In the genomic region with DNA sequence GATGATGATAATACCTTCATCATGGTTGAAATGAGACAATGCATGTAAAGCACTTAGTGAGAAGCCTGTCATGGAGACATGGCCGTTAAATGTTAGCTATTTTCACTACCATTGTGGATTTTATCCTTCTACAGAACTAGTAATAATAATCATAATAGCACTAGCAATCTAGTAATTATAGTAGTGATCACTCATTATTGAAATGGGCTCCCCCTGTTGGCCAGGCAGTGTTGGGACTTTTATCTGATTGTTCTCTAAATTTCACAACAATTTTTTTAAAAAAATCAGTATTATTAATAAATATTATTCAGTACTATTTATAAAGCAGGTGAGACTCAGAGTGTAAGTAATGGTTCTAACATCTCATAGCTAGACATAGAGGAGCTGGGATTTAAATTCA, we compare ENCODE assay signal across 13 cellular contexts.
DNase-seq lines count a peak whose midpoint lies in the region; ATAC-seq, FAIRE-seq and TF ChIP-seq lines count a peak whose summit lies in the region.
"Had no signal": no experiment of that assay in that cellular context is flagged by ENCODE, and none has a peak within 500 bp of the region (broad histone marks: within the 10 kb centered on the region; RNA-seq: fewer than 3 reads in every experiment).

No MANE protein-coding gene starts in this region.

- no TSS peak for BruUV-seq in HepG2 (replicated peaks; lab: Mats Ljungman, UMichigan)

- no peaks in the 10 kb centered on the region for H4K20me1 ChIP-seq in HepG2 (ENCODE audit: insufficient read depth, low read length)
- H4K20me1 ChIP-seq: BLaER1 had no signal

- H3K27ac ChIP-seq in liver (ENCODE audit: low read depth in 1 of 2, low read length in 2 of 2) (no peak overlapping the region), HepG2 (ENCODE audit: extremely low read length, insufficient read depth, low read length) (no peak overlapping the region), dorsolateral prefrontal cortex (no peak overlapping the region)
- H3K27ac ChIP-seq: BLaER1 had no signal

- TF ChIP-seq CTCF in liver (IDR thresholded peaks at IDR 0.05; ENCODE audit: low read depth, low read length, missing input control) (peak; percentile 15), HepG2 (CRISPR knock-in tag; IDR thresholded peaks at IDR 0.05) (no peak), dorsolateral prefrontal cortex (IDR thresholded peaks at IDR 0.05 in 54 of 56, conservative IDR thresholded peaks at IDR 0.05 in 2 of 56; ENCODE audit: low read depth in 1 of 56, partially characterized antibody in 56 of 56) (peak in 32 of 56 donors; percentile 8 to 51 (median 27)), type B pancreatic cell (conservative IDR thresholded peaks at IDR 0.05) (peak; percentile 64)

- TF ChIP-seq RAD21 in liver (IDR thresholded peaks at IDR 0.05) (peak in 1 of 2 donors; percentile 19), HepG2 (CRISPR knock-in tag; IDR thresholded peaks at IDR 0.05) (no peak)

- peaks cover 0 to 2% (median 0%) of the 10 kb centered on the region in 4 donors for H3K27me3 ChIP-seq in liver (ENCODE audit: control insufficient read depth in 4 of 4, insufficient read depth in 4 of 4, low read length in 3 of 4)
- H3K27me3 ChIP-seq in HepG2 (ENCODE audit: control insufficient read depth in 1 of 2, insufficient read depth in 2 of 2, low read length in 2 of 2), result no peaks in the 10 kb centered on the region
- no peaks in the 10 kb centered on the region for H3K27me3 ChIP-seq in dorsolateral prefrontal cortex
- H3K27me3 ChIP-seq: BLaER1 had no signal

- H3K4me3 ChIP-seq in liver (ENCODE audit: low read depth in 1 of 3, low read length in 3 of 3), result no peak overlapping the region
- H3K4me3 ChIP-seq in HepG2 (replicated peaks in 1 of 3; ENCODE audit: insufficient read depth in 1 of 3, low read depth in 2 of 3, low read length in 3 of 3), result no peak overlapping the region
- no peak overlapping the region for H3K4me3 ChIP-seq in dorsolateral prefrontal cortex
- H3K4me3 ChIP-seq: BLaER1 had no signal

- no peak for TF ChIP-seq POLR2A in HepG2 (IDR thresholded peaks at IDR 0.05; ENCODE audit: insufficient read depth in 1 of 2, low read depth in 2 of 2, low read length in 2 of 2)

- H3K79me2 ChIP-seq in HepG2 (ENCODE audit: insufficient read depth, low read length), result no peaks in the 10 kb centered on the region

- H3K36me3 ChIP-seq in liver (ENCODE audit: control insufficient read depth in 4 of 4, insufficient read depth in 3 of 4, low read depth in 1 of 4, low read length in 3 of 4) (no peaks in the 10 kb centered on the region), HepG2 (replicated peaks in 1 of 2; ENCODE audit: control insufficient read depth in 1 of 2, insufficient read depth in 2 of 2, low read length in 2 of 2) (no peaks in the 10 kb centered on the region)
- H3K36me3 ChIP-seq: BLaER1 had no signal

- H3K9me3 ChIP-seq in liver (ENCODE audit: control insufficient read depth in 4 of 4, low read length in 3 of 4), result no peaks in the 10 kb centered on the region
- no peaks in the 10 kb centered on the region for H3K9me3 ChIP-seq in HepG2 (ENCODE audit: low read length)
- H3K9me3 ChIP-seq: BLaER1 had no signal

- H3K9me3 Mint-ChIP-seq in type B pancreatic cell, result no peaks in the 10 kb centered on the region

- intact Hi-C loops in HepG2 (cut with micrococcal nuclease; ENCODE audit: unreplicated experiment) (no loop called here), dorsolateral prefrontal cortex (cut with DNase I) (no loop called here)

- no peak for ATAC-seq in HepG2
- ATAC-seq in GM21423 (IDR thresholded peaks at IDR 0.05; ENCODE audit: unreplicated experiment), result no peak
- ATAC-seq: HCT116 had no signal

- TF ChIP-seq EP300 in HepG2 (IDR thresholded peaks at IDR 0.05; ENCODE audit: low read depth in 2 of 2, low read length in 2 of 2) (no peak), HepG2 (CRISPR knock-in tag; IDR thresholded peaks at IDR 0.05; ENCODE audit: borderline replicate concordance) (no peak)

- H3K27ac Mint-ChIP-seq in type B pancreatic cell, result no peak overlapping the region

- H3K4me1 ChIP-seq in liver (ENCODE audit: control insufficient read depth in 4 of 4, insufficient read depth in 4 of 4, low read length in 3 of 4), result no peaks in the 10 kb centered on the region
- H3K4me1 ChIP-seq in HepG2 (ENCODE audit: insufficient read depth, low read length), result no peaks in the 10 kb centered on the region
- H3K4me1 ChIP-seq: BLaER1 had no signal

- WGBS in liver, result 76% methylated on average over 1 of the region's 1 CpG
- WGBS in HepG2 (ENCODE audit: low lambda C conversion rate), result 0% methylated on average over 1 of the region's 1 CpG

- DNase-seq in HepG2 (ENCODE audit: low spot score) (no peak), LoVo (ENCODE audit: low spot score) (peak; percentile 2), dorsolateral prefrontal cortex (no peak), type B pancreatic cell (ENCODE audit: extremely low spot score, unreplicated experiment) (no peak), NCI-H2029 treated with DMSO at 0.1 percent for 48 hours (lab: John Stamatoyannopoulos, UW) (no peak), NCI-H1417 (lab: John Stamatoyannopoulos, UW) (no peak)
- DNase-seq: NCI-H226, SHP77 treated with DMSO at 0.1 percent for 48 hours had no signal

- in situ Hi-C loops in HepG2 (cut with HindIII; ENCODE audit: extremely low pct_ligation_motif_present, low pct_unique_long_range_greater_than_20kb), result no loop called here

- H3K27me3 Mint-ChIP-seq in type B pancreatic cell, result no peaks in the 10 kb centered on the region

- no peak overlapping the region for H3K4me2 ChIP-seq in HepG2 (ENCODE audit: low read depth, low read length)
- H3K4me2 ChIP-seq: BLaER1 had no signal

- H3K36me3 Mint-ChIP-seq in type B pancreatic cell, result no peaks in the 10 kb centered on the region

- H3K9ac ChIP-seq in liver (ENCODE audit: low read depth in 1 of 2, low read length in 2 of 2) (no peak overlapping the region), HepG2 (ENCODE audit: insufficient read depth, low read depth, low read length) (no peak overlapping the region)
- H3K9ac ChIP-seq: BLaER1 had no signal

- FAIRE-seq in HepG2 (lab: Jason Lieb, UNC), result no peak
- FAIRE-seq: TTC549 had no signal

- H2AFZ ChIP-seq in HepG2 (ENCODE audit: low read length), result no peak overlapping the region

- peaks cover 4% of the 10 kb centered on the region for H3K4me1 Mint-ChIP-seq in type B pancreatic cell (ENCODE audit: unreplicated experiment)

- POLR2A ChIA-PET in HepG2 (lab: Yijun Ruan, JAX), result no interaction called here

- CTCF ChIA-PET in HepG2 (lab: Yijun Ruan, JAX; ENCODE audit: low intra/inter-chr PET ratio, low total read pairs), result no interaction called here

- H3K4me3 Mint-ChIP-seq in type B pancreatic cell, result no peak overlapping the region

TF ChIP-seq in liver, 16 proteins besides CTCF, POLR2A, EP300 and RAD21 (continues in another document):
- no peak for TF ChIP-seq GABPA (IDR thresholded peaks at IDR 0.05 in 1 of 2, conservative IDR thresholded peaks at IDR 0.05 in 1 of 2)
- no peak for TF ChIP-seq REST (IDR thresholded peaks at IDR 0.05)
- TF ChIP-seq HNF4A (conservative IDR thresholded peaks at IDR 0.05), result no peak

TF ChIP-seq in HepG2, 621 proteins besides CTCF, POLR2A, EP300 and RAD21:
- TF ChIP-seq, protein P1, sequence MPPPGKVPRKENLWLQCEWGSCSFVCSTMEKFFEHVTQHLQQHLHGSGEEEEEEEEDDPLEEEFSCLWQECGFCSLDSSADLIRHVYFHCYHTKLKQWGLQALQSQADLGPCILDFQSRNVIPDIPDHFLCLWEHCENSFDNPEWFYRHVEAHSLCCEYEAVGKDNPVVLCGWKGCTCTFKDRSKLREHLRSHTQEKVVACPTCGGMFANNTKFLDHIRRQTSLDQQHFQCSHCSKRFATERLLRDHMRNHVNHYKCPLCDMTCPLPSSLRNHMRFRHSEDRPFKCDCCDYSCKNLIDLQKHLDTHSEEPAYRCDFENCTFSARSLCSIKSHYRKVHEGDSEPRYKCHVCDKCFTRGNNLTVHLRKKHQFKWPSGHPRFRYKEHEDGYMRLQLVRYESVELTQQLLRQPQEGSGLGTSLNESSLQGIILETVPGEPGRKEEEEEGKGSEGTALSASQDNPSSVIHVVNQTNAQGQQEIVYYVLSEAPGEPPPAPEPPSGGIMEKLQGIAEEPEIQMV (CRISPR knock-in tag; IDR thresholded peaks at IDR 0.05; ENCODE audit: low read depth), result no peak
- no peak for TF ChIP-seq POLR2G (IDR thresholded peaks at IDR 0.05; ENCODE audit: low read depth, low read length)
- TF ChIP-seq, protein P2, sequence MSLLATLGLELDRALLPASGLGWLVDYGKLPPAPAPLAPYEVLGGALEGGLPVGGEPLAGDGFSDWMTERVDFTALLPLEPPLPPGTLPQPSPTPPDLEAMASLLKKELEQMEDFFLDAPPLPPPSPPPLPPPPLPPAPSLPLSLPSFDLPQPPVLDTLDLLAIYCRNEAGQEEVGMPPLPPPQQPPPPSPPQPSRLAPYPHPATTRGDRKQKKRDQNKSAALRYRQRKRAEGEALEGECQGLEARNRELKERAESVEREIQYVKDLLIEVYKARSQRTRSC (CRISPR knock-in tag; IDR thresholded peaks at IDR 0.05; ENCODE audit: low read depth), result no peak
TF ChIP-seq in HepG2: peak in this region for 0.
